1 cellular context compared by ENCODE assay signal in the genomic region with DNA sequence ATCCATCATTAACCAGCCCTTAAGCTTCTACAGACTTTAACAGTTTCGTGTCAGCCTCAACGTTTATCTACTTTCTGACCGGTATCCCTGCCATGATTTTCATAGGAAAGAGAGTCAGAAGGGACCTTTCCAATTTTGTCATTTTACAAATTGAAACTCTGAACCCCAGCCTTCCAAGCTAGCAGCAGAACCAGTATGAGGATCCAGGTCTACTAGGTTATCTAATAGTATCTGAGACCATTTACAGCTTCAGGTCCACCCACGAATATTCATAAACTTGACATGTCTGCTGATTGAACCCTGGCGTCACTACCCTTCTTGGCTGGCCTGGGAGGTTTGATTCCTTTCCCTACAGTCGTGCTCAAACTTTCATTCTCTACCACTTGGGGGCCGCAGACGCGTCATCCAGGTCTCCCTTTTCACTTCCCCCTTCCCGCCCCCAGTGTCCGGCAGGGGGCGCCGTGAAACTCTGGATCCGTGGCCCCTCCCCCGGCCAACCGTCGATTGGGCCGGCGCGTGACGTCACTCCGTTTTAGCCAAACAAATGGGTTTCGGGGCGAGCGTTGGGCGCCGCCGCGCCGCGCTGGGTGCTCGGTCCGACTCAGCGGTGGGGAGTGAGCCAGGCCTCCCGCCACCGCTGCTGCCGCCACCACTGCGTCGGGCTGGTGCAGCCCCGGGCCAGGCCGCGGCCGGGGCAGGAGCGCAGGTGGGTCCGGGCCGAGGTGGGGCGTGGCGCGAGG.
A peak's percentile ranks its signal among the peaks of the same experiment; 100 is the strongest.
TF ChIP-seq lines count a peak whose summit lies in the region.

A gene with protein sequence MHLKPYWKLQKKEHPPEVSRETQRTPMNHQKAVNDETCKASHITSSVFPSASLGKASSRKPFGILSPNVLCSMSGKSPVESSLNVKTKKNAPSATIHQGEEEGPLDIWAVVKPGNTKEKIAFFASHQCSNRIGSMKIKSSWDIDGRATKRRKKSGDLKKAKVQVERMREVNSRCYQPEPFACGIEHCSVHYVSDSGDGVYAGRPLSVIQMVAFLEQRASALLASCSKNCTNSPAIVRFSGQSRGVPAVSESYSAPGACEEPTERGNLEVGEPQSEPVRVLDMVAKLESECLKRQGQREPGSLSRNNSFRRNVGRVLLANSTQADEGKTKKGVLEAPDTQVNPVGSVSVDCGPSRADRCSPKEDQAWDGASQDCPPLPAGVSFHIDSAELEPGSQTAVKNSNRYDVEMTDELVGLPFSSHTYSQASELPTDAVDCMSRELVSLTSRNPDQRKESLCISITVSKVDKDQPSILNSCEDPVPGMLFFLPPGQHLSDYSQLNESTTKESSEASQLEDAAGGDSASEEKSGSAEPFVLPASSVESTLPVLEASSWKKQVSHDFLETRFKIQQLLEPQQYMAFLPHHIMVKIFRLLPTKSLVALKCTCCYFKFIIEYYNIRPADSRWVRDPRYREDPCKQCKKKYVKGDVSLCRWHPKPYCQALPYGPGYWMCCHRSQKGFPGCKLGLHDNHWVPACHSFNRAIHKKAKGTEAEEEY (plus strand): TSS at position 590 of the 740 bp plus-strand sequence. CDS start 78,970 bp downstream, outside the sequence.

TF ChIP-seq in HepG2, 621 proteins besides CTCF, POLR2A, EP300 and RAD21 (continued from another document and continues in another):
- TF ChIP-seq, protein P1, sequence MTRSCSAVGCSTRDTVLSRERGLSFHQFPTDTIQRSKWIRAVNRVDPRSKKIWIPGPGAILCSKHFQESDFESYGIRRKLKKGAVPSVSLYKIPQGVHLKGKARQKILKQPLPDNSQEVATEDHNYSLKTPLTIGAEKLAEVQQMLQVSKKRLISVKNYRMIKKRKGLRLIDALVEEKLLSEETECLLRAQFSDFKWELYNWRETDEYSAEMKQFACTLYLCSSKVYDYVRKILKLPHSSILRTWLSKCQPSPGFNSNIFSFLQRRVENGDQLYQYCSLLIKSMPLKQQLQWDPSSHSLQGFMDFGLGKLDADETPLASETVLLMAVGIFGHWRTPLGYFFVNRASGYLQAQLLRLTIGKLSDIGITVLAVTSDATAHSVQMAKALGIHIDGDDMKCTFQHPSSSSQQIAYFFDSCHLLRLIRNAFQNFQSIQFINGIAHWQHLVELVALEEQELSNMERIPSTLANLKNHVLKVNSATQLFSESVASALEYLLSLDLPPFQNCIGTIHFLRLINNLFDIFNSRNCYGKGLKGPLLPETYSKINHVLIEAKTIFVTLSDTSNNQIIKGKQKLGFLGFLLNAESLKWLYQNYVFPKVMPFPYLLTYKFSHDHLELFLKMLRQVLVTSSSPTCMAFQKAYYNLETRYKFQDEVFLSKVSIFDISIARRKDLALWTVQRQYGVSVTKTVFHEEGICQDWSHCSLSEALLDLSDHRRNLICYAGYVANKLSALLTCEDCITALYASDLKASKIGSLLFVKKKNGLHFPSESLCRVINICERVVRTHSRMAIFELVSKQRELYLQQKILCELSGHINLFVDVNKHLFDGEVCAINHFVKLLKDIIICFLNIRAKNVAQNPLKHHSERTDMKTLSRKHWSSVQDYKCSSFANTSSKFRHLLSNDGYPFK (CRISPR knock-in tag; IDR thresholded peaks at IDR 0.05; ENCODE audit: borderline replicate concordance), result no peak
- TF ChIP-seq RBM39 (IDR thresholded peaks at IDR 0.05; ENCODE audit: low read depth, low read length, poor library complexity, severe bottlenecking), result peak; percentile 41
- no peak for TF ChIP-seq RARG (CRISPR knock-in tag; IDR thresholded peaks at IDR 0.05; ENCODE audit: low read depth)
- no peak for TF ChIP-seq TBP (CRISPR knock-in tag; IDR thresholded peaks at IDR 0.05)
- peak; percentile 74; the same call in 1 of the 2 replicates for TF ChIP-seq JUND (CRISPR knock-in tag; IDR thresholded peaks at IDR 0.05)
- TF ChIP-seq ZSCAN12 (CRISPR knock-in tag; IDR thresholded peaks at IDR 0.05), result no peak
- no peak for TF ChIP-seq HNF4G (IDR thresholded peaks at IDR 0.05; ENCODE audit: borderline replicate concordance, low read depth, low read length)
- no peak for TF ChIP-seq HNF4G (CRISPR knock-in tag; IDR thresholded peaks at IDR 0.05; ENCODE audit: borderline replicate concordance, low read depth)
- TF ChIP-seq CEBPG (CRISPR knock-in tag; IDR thresholded peaks at IDR 0.05), result no peak; the same call in 1 of the 2 replicates
- TF ChIP-seq, protein P2, sequence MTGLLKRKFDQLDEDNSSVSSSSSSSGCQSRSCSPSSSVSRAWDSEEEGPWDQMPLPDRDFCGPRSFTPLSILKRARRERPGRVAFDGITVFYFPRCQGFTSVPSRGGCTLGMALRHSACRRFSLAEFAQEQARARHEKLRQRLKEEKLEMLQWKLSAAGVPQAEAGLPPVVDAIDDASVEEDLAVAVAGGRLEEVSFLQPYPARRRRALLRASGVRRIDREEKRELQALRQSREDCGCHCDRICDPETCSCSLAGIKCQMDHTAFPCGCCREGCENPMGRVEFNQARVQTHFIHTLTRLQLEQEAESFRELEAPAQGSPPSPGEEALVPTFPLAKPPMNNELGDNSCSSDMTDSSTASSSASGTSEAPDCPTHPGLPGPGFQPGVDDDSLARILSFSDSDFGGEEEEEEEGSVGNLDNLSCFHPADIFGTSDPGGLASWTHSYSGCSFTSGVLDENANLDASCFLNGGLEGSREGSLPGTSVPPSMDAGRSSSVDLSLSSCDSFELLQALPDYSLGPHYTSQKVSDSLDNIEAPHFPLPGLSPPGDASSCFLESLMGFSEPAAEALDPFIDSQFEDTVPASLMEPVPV (CRISPR knock-in tag; IDR thresholded peaks at IDR 0.05), result no peak
- TF ChIP-seq, protein P3, sequence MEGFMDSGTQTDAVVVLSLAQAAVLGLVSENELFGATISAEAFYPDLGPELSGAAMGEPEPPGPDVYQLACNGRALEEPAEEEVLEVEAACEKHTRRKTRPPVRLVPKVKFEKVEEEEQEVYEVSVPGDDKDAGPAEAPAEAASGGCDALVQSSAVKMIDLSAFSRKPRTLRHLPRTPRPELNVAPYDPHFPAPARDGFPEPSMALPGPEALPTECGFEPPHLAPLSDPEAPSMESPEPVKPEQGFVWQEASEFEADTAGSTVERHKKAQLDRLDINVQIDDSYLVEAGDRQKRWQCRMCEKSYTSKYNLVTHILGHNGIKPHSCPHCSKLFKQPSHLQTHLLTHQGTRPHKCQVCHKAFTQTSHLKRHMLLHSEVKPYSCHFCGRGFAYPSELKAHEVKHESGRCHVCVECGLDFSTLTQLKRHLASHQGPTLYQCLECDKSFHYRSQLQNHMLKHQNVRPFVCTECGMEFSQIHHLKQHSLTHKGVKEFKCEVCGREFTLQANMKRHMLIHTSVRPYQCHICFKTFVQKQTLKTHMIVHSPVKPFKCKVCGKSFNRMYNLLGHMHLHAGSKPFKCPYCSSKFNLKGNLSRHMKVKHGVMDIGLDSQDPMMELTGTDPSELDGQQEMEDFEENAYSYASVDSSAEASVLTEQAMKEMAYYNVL (CRISPR knock-in tag; IDR thresholded peaks at IDR 0.05; ENCODE audit: borderline replicate concordance), result no peak
- TF ChIP-seq, protein P4, sequence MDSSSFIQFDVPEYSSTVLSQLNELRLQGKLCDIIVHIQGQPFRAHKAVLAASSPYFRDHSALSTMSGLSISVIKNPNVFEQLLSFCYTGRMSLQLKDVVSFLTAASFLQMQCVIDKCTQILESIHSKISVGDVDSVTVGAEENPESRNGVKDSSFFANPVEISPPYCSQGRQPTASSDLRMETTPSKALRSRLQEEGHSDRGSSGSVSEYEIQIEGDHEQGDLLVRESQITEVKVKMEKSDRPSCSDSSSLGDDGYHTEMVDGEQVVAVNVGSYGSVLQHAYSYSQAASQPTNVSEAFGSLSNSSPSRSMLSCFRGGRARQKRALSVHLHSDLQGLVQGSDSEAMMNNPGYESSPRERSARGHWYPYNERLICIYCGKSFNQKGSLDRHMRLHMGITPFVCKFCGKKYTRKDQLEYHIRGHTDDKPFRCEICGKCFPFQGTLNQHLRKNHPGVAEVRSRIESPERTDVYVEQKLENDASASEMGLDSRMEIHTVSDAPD (CRISPR knock-in tag; IDR thresholded peaks at IDR 0.05), result no peak
- 0 out of 2 replicates have a peak, but pooled peaks have one; percentile 13 for TF ChIP-seq HOXD1 (CRISPR knock-in tag; IDR thresholded peaks at IDR 0.05)
- 0 out of 2 replicates have a peak, but pooled peaks have one; percentile 56 for TF ChIP-seq KLF11 (CRISPR knock-in tag; IDR thresholded peaks at IDR 0.05)
- TF ChIP-seq RXRA (CRISPR knock-in tag; IDR thresholded peaks at IDR 0.05), result peak; percentile 42; the same call in 1 of the 2 replicates
- no peak for TF ChIP-seq SMAD9 (CRISPR knock-in tag; IDR thresholded peaks at IDR 0.05)
- TF ChIP-seq, protein P5, sequence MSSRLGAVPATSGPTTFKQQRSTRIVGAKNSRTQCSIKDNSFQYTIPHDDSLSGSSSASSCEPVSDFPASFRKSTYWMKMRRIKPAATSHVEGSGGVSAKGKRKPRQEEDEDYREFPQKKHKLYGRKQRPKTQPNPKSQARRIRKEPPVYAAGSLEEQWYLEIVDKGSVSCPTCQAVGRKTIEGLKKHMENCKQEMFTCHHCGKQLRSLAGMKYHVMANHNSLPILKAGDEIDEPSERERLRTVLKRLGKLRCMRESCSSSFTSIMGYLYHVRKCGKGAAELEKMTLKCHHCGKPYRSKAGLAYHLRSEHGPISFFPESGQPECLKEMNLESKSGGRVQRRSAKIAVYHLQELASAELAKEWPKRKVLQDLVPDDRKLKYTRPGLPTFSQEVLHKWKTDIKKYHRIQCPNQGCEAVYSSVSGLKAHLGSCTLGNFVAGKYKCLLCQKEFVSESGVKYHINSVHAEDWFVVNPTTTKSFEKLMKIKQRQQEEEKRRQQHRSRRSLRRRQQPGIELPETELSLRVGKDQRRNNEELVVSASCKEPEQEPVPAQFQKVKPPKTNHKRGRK (CRISPR knock-in tag; IDR thresholded peaks at IDR 0.05), result no peak
- TF ChIP-seq MAF1 (CRISPR knock-in tag; IDR thresholded peaks at IDR 0.05; ENCODE audit: borderline replicate concordance), result 0 out of 2 replicates have a peak, but pooled peaks have one; percentile 28
- no peak for TF ChIP-seq MTA3 (CRISPR knock-in tag; IDR thresholded peaks at IDR 0.05)
- no peak for TF ChIP-seq PRPF4 (IDR thresholded peaks at IDR 0.05; ENCODE audit: low read depth, low read length, poor library complexity, severe bottlenecking)
- no peak for TF ChIP-seq ZMYM2 (CRISPR knock-in tag; IDR thresholded peaks at IDR 0.05)
- TF ChIP-seq, protein P6, sequence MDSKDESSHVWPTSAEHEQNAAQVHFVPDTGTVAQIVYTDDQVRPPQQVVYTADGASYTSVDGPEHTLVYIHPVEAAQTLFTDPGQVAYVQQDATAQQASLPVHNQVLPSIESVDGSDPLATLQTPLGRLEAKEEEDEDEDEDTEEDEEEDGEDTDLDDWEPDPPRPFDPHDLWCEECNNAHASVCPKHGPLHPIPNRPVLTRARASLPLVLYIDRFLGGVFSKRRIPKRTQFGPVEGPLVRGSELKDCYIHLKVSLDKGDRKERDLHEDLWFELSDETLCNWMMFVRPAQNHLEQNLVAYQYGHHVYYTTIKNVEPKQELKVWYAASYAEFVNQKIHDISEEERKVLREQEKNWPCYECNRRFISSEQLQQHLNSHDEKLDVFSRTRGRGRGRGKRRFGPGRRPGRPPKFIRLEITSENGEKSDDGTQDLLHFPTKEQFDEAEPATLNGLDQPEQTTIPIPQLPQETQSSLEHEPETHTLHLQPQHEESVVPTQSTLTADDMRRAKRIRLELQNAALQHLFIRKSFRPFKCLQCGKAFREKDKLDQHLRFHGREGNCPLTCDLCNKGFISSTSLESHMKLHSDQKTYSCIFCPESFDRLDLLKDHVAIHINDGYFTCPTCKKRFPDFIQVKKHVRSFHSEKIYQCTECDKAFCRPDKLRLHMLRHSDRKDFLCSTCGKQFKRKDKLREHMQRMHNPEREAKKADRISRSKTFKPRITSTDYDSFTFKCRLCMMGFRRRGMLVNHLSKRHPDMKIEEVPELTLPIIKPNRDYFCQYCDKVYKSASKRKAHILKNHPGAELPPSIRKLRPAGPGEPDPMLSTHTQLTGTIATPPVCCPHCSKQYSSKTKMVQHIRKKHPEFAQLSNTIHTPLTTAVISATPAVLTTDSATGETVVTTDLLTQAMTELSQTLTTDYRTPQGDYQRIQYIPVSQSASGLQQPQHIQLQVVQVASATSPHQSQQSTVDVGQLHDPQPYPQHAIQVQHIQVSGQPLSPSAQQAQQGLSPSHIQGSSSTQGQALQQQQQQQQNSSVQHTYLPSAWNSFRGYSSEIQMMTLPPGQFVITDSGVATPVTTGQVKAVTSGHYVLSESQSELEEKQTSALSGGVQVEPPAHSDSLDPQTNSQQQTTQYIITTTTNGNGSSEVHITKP (CRISPR knock-in tag; IDR thresholded peaks at IDR 0.05; ENCODE audit: low read depth), result peak; percentile 77; the same call in 1 of the 2 replicates
- TF ChIP-seq ZKSCAN8 (CRISPR knock-in tag; IDR thresholded peaks at IDR 0.05; ENCODE audit: borderline replicate concordance), result no peak
- TF ChIP-seq, protein P7, sequence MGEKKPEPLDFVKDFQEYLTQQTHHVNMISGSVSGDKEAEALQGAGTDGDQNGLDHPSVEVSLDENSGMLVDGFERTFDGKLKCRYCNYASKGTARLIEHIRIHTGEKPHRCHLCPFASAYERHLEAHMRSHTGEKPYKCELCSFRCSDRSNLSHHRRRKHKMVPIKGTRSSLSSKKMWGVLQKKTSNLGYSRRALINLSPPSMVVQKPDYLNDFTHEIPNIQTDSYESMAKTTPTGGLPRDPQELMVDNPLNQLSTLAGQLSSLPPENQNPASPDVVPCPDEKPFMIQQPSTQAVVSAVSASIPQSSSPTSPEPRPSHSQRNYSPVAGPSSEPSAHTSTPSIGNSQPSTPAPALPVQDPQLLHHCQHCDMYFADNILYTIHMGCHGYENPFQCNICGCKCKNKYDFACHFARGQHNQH (CRISPR knock-in tag; IDR thresholded peaks at IDR 0.05), result peak; percentile 78; the same call in 1 of the 2 replicates
- TF ChIP-seq FOXA1 (IDR thresholded peaks at IDR 0.05), result no peak
- TF ChIP-seq FOXA1 (CRISPR knock-in tag; IDR thresholded peaks at IDR 0.05), result peak; percentile 29; the same call in 1 of the 2 replicates
- TF ChIP-seq, protein P8, sequence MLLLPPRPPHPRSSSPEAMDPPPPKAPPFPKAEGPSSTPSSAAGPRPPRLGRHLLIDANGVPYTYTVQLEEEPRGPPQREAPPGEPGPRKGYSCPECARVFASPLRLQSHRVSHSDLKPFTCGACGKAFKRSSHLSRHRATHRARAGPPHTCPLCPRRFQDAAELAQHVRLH (CRISPR knock-in tag; IDR thresholded peaks at IDR 0.05; ENCODE audit: borderline replicate concordance, low read depth), result peak; percentile 91
- TF ChIP-seq KLF15 (CRISPR knock-in tag; IDR thresholded peaks at IDR 0.05; ENCODE audit: borderline replicate concordance), result no peak
- TF ChIP-seq FOXO1 (CRISPR knock-in tag; IDR thresholded peaks at IDR 0.05), result peak; percentile 43; the same call in 1 of the 2 replicates
- TF ChIP-seq HIVEP1 (CRISPR knock-in tag; IDR thresholded peaks at IDR 0.05), result no peak
